ENCODE assay signal across 15 cellular contexts in genomic region chr4:86721412-86721811, GRCh38.
DNase-seq lines count a peak whose midpoint lies in the region; ATAC-seq, FAIRE-seq and TF ChIP-seq lines count a peak whose summit lies in the region.
"Had no signal": no experiment of that assay in that cellular context is flagged by ENCODE, and none has a peak within 500 bp of the region (broad histone marks: within the 10 kb centered on the region; RNA-seq: fewer than 3 reads in every experiment).

No MANE protein-coding gene starts in this region.

- intact Hi-C loops in Calu3 (cut with micrococcal nuclease; ENCODE audit: unreplicated experiment) = loop anchor here (5.0 kb wide), 1 partner anchor 119 kb away; no protein-coding TSS in a partner anchor
- intact Hi-C loops in thyroid gland (cut with DNase I) = no loop called here

- H3K4me1 Mint-ChIP-seq in Calu3 (ENCODE audit: low read depth, unreplicated experiment) (peaks cover 25% of the 10 kb centered on the region), T-helper 17 cell (peaks cover 3% of the 10 kb centered on the region)
- no peaks in the 10 kb centered on the region for H3K4me1 Mint-ChIP-seq in stimulated activated effector memory CD8-positive, alpha-beta T cell treated with anti-CD3 and anti-CD28 coated beads, Interleukin-12 subunit alpha, Interleukin-12 subunit beta, amount 100 ng/mL, for 72 hours
- H3K4me1 Mint-ChIP-seq: H9 had no signal

- no peak for ATAC-seq in T-helper 17 cell
- no peak for ATAC-seq in stimulated activated effector memory CD8-positive, alpha-beta T cell treated with anti-CD3 and anti-CD28 coated beads, Interleukin-12 subunit alpha, Interleukin-12 subunit beta, amount 100 ng/mL, for 72 hours

- POLR2A ChIA-PET in RWPE1 (lab: Yijun Ruan, JAX; ENCODE audit: low non-redundant PET) = no interaction called here

- H3K4me1 ChIP-seq in thyroid gland = no peaks in the 10 kb centered on the region

- no peaks in the 10 kb centered on the region for H3K9me3 Mint-ChIP-seq in Calu3 (ENCODE audit: low read depth, unreplicated experiment)
- H3K9me3 Mint-ChIP-seq in stimulated activated effector memory CD8-positive, alpha-beta T cell treated with anti-CD3 and anti-CD28 coated beads, Interleukin-12 subunit alpha, Interleukin-12 subunit beta, amount 100 ng/mL, for 72 hours = peaks cover 3% of the 10 kb centered on the region

- H3K27ac Mint-ChIP-seq in Calu3 (ENCODE audit: unreplicated experiment) = peak overlapping the region; percentile 91
- H3K27ac Mint-ChIP-seq in T-helper 17 cell = peak overlapping the region; percentile 70
- peak overlapping the region; percentile 61 for H3K27ac Mint-ChIP-seq in stimulated activated effector memory CD8-positive, alpha-beta T cell treated with anti-CD3 and anti-CD28 coated beads, Interleukin-12 subunit alpha, Interleukin-12 subunit beta, amount 100 ng/mL, for 72 hours
- H3K27ac Mint-ChIP-seq: CD4-positive, alpha-beta T cell; H9 had no signal

- no peaks in the 10 kb centered on the region for H3K27me3 ChIP-seq in thyroid gland
- H3K27me3 ChIP-seq: BLaER1 treated with 17β-estradiol and CSF1 and Interleukin-3, amounts not matched to agents 10 nM and 100 nM had no signal

- 62 to 90% methylated on average over 2 of the region's 2 CpGs for WGBS in thyroid gland, 2 donors

- H3K27me3 Mint-ChIP-seq in Calu3 (ENCODE audit: unreplicated experiment) (no peaks in the 10 kb centered on the region), T-helper 17 cell (no peaks in the 10 kb centered on the region)
- H3K27me3 Mint-ChIP-seq: CD4-positive, alpha-beta T cell had no signal

- H3K4me3 Mint-ChIP-seq in Calu3 (ENCODE audit: low read depth, unreplicated experiment) (no peak overlapping the region), T-helper 17 cell (no peak overlapping the region)
- H3K4me3 Mint-ChIP-seq in stimulated activated effector memory CD8-positive, alpha-beta T cell treated with anti-CD3 and anti-CD28 coated beads, Interleukin-12 subunit alpha, Interleukin-12 subunit beta, amount 100 ng/mL, for 72 hours = no peak overlapping the region
- H3K4me3 Mint-ChIP-seq: CD4-positive, alpha-beta T cell; H9 had no signal

- H3K4me3 ChIP-seq in thyroid gland (replicated peaks in 1 of 3) = no peak overlapping the region
- H3K4me3 ChIP-seq: BLaER1 treated with 17β-estradiol and CSF1 and Interleukin-3, amounts not matched to agents 10 nM and 100 nM had no signal

- no TSS peak for BruUV-seq in Calu3 (replicated peaks; lab: Mats Ljungman, UMichigan)

- TF ChIP-seq POLR2A in thyroid gland (IDR thresholded peaks at IDR 0.05) = no peak
- TF ChIP-seq POLR2A in GM12891 (IDR thresholded peaks at IDR 0.05; ENCODE audit: low read depth, low read length) = no peak

- H3K36me3 ChIP-seq in thyroid gland = peaks cover 0 to 4% of the 10 kb centered on the region in 2 donors
- H3K36me3 ChIP-seq: BLaER1 treated with 17β-estradiol and CSF1 and Interleukin-3, amounts not matched to agents 10 nM and 100 nM had no signal

- no peak for FAIRE-seq in GM12891 (lab: Jason Lieb, UNC)
- FAIRE-seq: G401.6, GM19239 had no signal

- no peaks in the 10 kb centered on the region for H3K9me3 ChIP-seq in T-helper 17 cell (ENCODE audit: control insufficient read depth, low read length, poor library complexity, severe bottlenecking)
- H3K9me3 ChIP-seq in thyroid gland = no peaks in the 10 kb centered on the region

- H3K36me3 Mint-ChIP-seq in Calu3 (ENCODE audit: insufficient read depth, unreplicated experiment) (peaks cover 14% of the 10 kb centered on the region), T-helper 17 cell (ENCODE audit: low read depth) (peaks cover 8% of the 10 kb centered on the region)
- peaks cover 20% of the 10 kb centered on the region for H3K36me3 Mint-ChIP-seq in stimulated activated effector memory CD8-positive, alpha-beta T cell treated with anti-CD3 and anti-CD28 coated beads, Interleukin-12 subunit alpha, Interleukin-12 subunit beta, amount 100 ng/mL, for 72 hours

- DNase-seq in Calu3 (no peak), T-helper 17 cell (no peak), caudate nucleus (lab: John Stamatoyannopoulos, UW) (no peak), thyroid gland (no peak), GM12891 (ENCODE audit: insufficient read length, low spot score) (no peak), RWPE1 (ENCODE audit: low spot score) (no peak)
- DNase-seq in stimulated activated effector memory CD8-positive, alpha-beta T cell treated with anti-CD3 and anti-CD28 coated beads, Interleukin-12 subunit alpha, Interleukin-12 subunit beta, amount 100 ng/mL, for 72 hours (ENCODE audit: low spot score in 2 of 2) = no peak
- DNase-seq: ACHN; CD4-positive, alpha-beta T cell; DMS79 treated with DMSO at 0.1 percent for 48 hours; GOT3; H9 had no signal

- peak overlapping the region; percentile 24 for H3K27ac ChIP-seq in caudate nucleus (ENCODE audit: low read depth, low read length)
- H3K27ac ChIP-seq in thyroid gland = no peak overlapping the region
- H3K27ac ChIP-seq in RWPE1 = no peak overlapping the region
- H3K27ac ChIP-seq: BLaER1 treated with 17β-estradiol and CSF1 and Interleukin-3, amounts not matched to agents 10 nM and 100 nM had no signal

- CTCF ChIA-PET in Calu3 (lab: Charles Lee) (interaction anchor here (0.7 to 0.8 kb wide), 2 partner anchors 34 to 114 kb away, joined by 4 to 5 read pairs; no protein-coding TSS in a partner anchor), RWPE1 (lab: Yijun Ruan, JAX) (no interaction called here)

- TF ChIP-seq CTCF in Calu3 (IDR thresholded peaks at IDR 0.05; ENCODE audit: unreplicated experiment) (no peak), thyroid gland (IDR thresholded peaks at IDR 0.05) (no peak), RWPE1 (conservative IDR thresholded peaks at IDR 0.05; ENCODE audit: low read depth) (no peak)

TF ChIP-seq in GM12891, 5 proteins besides CTCF, POLR2A, EP300 and RAD21:
- TF ChIP-seq TAF1 (IDR thresholded peaks at IDR 0.05; ENCODE audit: low read depth, low read length) = no peak
- no peak for TF ChIP-seq POU2F2 (IDR thresholded peaks at IDR 0.05; ENCODE audit: low read depth, low read length)
- no peak for TF ChIP-seq PAX5 (IDR thresholded peaks at IDR 0.05; ENCODE audit: insufficient read depth, low read length, severe bottlenecking)
- TF ChIP-seq POLR2AphosphoS5 (IDR thresholded peaks at IDR 0.05; ENCODE audit: low read depth, low read length) = no peak
- TF ChIP-seq SPI1 (IDR thresholded peaks at IDR 0.05; ENCODE audit: low read depth, low read length) = no peak
